Comparison of ENCODE assay signal across 10 cellular contexts in genomic region chr13:33279898-33280549, GRCh38.
DNase-seq lines count a peak whose midpoint lies in the region; ATAC-seq lines count a peak whose summit lies in the region.
"Had no signal": no experiment of that assay in that cellular context is flagged by ENCODE, and none has a peak within 500 bp of the region (broad histone marks: within the 10 kb centered on the region; RNA-seq: fewer than 3 reads in every experiment).

No MANE protein-coding gene starts in this region.

- ATAC-seq in HG02642 (IDR thresholded peaks at IDR 0.05; ENCODE audit: poor library complexity, unreplicated experiment) = no peak

- DNase-seq in HS-5 (ENCODE audit: low read depth) (peak; percentile 64), amniotic stem cell (lab: John Stamatoyannopoulos, UW) (peak; percentile 26), iris pigment epithelial cell (ENCODE audit: low read depth) (peak; percentile 89), stromal cell of bone marrow (ENCODE audit: low read depth) (peak; percentile 73), T-helper 1 cell (no peak), RPMI8226 (no peak)
- no peak for DNase-seq in activated T-cell treated with anti-CD3 and anti-CD28 coated beads, Interleukin-2, amount 50 U/mL, for 1 hour
- DNase-seq: activated naive CD8-positive, alpha-beta T cell treated with anti-CD3 and anti-CD28 coated beads for 36 hours; Kasumi-1 had no signal

Comparison
In these comparisons a context has a peak if more than half of its experiments do, and no peak if none do; other contexts are left out.
1. DNase-seq: peak in HS-5 (single experiment), amniotic stem cell (single experiment), iris pigment epithelial cell (single experiment) and stromal cell of bone marrow (single experiment); none in T-helper 1 cell (0 of 5), activated T-cell treated with anti-CD3 and anti-CD28 coated beads, Interleukin-2, amount 50 U/mL, for 1 hour (single experiment) and RPMI8226 (single experiment).